Comparison of ENCODE assay signal across 1 cellular context in the genomic region with DNA sequence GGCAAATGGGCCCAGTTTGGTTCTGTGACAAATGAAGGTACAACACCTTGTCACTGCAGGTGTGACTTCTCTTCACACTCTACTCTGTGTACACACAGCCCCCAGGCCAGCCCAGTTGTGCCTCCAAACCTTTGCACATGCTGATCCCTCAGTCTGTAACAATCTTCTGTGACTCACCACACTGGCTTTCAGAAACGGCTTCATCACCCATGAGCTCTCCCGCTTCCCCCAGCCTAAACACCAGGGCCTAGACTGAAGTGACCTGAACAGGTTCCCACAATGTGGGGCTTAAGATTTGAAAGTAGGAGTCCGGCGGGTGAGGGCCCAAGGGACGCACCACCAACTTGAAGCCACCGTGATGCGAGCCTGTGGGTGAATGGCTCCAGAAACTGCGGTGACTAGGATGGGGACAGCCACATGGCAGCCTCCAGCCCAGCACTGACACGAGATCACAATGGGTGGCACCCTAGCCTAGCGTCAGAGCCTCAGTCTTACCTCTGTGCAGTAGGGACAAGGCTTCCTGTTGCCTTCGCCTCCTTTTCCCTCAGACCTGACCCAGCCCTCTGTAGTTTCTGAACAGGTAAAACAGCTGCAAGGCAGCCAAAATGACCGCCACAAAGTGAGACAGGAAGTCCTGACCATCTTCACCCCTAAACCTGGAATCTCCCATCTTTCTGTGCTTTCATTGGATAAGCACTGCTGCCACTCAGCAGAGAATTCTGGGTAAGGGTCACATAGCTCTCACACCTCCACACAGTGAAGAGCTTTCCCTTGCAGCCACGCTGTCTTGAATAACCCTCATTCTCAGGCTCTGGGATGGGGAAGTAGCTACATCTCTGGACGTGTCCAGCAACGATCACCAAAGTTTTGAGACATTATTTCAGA.
TF ChIP-seq lines count a peak whose summit lies in the region.

No MANE protein-coding gene starts in this region.

TF ChIP-seq in K562, 482 proteins besides CTCF, POLR2A, EP300 and RAD21:
- TF ChIP-seq, protein P1, sequence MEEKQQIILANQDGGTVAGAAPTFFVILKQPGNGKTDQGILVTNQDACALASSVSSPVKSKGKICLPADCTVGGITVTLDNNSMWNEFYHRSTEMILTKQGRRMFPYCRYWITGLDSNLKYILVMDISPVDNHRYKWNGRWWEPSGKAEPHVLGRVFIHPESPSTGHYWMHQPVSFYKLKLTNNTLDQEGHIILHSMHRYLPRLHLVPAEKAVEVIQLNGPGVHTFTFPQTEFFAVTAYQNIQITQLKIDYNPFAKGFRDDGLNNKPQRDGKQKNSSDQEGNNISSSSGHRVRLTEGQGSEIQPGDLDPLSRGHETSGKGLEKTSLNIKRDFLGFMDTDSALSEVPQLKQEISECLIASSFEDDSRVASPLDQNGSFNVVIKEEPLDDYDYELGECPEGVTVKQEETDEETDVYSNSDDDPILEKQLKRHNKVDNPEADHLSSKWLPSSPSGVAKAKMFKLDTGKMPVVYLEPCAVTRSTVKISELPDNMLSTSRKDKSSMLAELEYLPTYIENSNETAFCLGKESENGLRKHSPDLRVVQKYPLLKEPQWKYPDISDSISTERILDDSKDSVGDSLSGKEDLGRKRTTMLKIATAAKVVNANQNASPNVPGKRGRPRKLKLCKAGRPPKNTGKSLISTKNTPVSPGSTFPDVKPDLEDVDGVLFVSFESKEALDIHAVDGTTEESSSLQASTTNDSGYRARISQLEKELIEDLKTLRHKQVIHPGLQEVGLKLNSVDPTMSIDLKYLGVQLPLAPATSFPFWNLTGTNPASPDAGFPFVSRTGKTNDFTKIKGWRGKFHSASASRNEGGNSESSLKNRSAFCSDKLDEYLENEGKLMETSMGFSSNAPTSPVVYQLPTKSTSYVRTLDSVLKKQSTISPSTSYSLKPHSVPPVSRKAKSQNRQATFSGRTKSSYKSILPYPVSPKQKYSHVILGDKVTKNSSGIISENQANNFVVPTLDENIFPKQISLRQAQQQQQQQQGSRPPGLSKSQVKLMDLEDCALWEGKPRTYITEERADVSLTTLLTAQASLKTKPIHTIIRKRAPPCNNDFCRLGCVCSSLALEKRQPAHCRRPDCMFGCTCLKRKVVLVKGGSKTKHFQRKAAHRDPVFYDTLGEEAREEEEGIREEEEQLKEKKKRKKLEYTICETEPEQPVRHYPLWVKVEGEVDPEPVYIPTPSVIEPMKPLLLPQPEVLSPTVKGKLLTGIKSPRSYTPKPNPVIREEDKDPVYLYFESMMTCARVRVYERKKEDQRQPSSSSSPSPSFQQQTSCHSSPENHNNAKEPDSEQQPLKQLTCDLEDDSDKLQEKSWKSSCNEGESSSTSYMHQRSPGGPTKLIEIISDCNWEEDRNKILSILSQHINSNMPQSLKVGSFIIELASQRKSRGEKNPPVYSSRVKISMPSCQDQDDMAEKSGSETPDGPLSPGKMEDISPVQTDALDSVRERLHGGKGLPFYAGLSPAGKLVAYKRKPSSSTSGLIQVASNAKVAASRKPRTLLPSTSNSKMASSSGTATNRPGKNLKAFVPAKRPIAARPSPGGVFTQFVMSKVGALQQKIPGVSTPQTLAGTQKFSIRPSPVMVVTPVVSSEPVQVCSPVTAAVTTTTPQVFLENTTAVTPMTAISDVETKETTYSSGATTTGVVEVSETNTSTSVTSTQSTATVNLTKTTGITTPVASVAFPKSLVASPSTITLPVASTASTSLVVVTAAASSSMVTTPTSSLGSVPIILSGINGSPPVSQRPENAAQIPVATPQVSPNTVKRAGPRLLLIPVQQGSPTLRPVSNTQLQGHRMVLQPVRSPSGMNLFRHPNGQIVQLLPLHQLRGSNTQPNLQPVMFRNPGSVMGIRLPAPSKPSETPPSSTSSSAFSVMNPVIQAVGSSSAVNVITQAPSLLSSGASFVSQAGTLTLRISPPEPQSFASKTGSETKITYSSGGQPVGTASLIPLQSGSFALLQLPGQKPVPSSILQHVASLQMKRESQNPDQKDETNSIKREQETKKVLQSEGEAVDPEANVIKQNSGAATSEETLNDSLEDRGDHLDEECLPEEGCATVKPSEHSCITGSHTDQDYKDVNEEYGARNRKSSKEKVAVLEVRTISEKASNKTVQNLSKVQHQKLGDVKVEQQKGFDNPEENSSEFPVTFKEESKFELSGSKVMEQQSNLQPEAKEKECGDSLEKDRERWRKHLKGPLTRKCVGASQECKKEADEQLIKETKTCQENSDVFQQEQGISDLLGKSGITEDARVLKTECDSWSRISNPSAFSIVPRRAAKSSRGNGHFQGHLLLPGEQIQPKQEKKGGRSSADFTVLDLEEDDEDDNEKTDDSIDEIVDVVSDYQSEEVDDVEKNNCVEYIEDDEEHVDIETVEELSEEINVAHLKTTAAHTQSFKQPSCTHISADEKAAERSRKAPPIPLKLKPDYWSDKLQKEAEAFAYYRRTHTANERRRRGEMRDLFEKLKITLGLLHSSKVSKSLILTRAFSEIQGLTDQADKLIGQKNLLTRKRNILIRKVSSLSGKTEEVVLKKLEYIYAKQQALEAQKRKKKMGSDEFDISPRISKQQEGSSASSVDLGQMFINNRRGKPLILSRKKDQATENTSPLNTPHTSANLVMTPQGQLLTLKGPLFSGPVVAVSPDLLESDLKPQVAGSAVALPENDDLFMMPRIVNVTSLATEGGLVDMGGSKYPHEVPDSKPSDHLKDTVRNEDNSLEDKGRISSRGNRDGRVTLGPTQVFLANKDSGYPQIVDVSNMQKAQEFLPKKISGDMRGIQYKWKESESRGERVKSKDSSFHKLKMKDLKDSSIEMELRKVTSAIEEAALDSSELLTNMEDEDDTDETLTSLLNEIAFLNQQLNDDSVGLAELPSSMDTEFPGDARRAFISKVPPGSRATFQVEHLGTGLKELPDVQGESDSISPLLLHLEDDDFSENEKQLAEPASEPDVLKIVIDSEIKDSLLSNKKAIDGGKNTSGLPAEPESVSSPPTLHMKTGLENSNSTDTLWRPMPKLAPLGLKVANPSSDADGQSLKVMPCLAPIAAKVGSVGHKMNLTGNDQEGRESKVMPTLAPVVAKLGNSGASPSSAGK (IDR thresholded peaks at IDR 0.05), result peak; percentile 48
- TF ChIP-seq SRF (CRISPR knock-in tag; IDR thresholded peaks at IDR 0.05) (no peak), PHF21A (IDR thresholded peaks at IDR 0.05; ENCODE audit: borderline replicate concordance, low read depth) (no peak), NR2C1 (IDR thresholded peaks at IDR 0.05) (0 out of 2 replicates have a peak, but pooled peaks have one; percentile 20), NR2C1 (tag; IDR thresholded peaks at IDR 0.05) (no peak), L3MBTL2 (IDR thresholded peaks at IDR 0.05) (peak; percentile 16; the same call in 1 of the 2 replicates), PCBP2 (IDR thresholded peaks at IDR 0.05; ENCODE audit: low read depth, low read length, poor library complexity, severe bottlenecking) (no peak)
- TF ChIP-seq, protein P2, sequence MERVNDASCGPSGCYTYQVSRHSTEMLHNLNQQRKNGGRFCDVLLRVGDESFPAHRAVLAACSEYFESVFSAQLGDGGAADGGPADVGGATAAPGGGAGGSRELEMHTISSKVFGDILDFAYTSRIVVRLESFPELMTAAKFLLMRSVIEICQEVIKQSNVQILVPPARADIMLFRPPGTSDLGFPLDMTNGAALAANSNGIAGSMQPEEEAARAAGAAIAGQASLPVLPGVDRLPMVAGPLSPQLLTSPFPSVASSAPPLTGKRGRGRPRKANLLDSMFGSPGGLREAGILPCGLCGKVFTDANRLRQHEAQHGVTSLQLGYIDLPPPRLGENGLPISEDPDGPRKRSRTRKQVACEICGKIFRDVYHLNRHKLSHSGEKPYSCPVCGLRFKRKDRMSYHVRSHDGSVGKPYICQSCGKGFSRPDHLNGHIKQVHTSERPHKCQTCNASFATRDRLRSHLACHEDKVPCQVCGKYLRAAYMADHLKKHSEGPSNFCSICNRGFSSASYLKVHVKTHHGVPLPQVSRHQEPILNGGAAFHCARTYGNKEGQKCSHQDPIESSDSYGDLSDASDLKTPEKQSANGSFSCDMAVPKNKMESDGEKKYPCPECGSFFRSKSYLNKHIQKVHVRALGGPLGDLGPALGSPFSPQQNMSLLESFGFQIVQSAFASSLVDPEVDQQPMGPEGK (CRISPR knock-in tag; IDR thresholded peaks at IDR 0.05; ENCODE audit: borderline replicate concordance), result no peak
- TF ChIP-seq, protein P3, sequence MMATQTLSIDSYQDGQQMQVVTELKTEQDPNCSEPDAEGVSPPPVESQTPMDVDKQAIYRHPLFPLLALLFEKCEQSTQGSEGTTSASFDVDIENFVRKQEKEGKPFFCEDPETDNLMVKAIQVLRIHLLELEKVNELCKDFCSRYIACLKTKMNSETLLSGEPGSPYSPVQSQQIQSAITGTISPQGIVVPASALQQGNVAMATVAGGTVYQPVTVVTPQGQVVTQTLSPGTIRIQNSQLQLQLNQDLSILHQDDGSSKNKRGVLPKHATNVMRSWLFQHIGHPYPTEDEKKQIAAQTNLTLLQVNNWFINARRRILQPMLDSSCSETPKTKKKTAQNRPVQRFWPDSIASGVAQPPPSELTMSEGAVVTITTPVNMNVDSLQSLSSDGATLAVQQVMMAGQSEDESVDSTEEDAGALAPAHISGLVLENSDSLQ (IDR thresholded peaks at IDR 0.05), result peak; percentile 91
- TF ChIP-seq, protein P4, sequence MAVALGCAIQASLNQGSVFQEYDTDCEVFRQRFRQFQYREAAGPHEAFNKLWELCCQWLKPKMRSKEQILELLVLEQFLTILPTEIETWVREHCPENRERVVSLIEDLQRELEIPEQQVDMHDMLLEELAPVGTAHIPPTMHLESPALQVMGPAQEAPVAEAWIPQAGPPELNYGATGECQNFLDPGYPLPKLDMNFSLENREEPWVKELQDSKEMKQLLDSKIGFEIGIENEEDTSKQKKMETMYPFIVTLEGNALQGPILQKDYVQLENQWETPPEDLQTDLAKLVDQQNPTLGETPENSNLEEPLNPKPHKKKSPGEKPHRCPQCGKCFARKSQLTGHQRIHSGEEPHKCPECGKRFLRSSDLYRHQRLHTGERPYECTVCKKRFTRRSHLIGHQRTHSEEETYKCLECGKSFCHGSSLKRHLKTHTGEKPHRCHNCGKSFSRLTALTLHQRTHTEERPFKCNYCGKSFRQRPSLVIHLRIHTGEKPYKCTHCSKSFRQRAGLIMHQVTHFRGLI (CRISPR knock-in tag; IDR thresholded peaks at IDR 0.05), result no peak
